18 cellular contexts compared by ENCODE assay signal in genomic region chrX:14228611-14229010, GRCh38.
"Had no signal": no experiment of that assay in that cellular context is flagged by ENCODE, and none has a peak within 500 bp of the region (broad histone marks: within the 10 kb centered on the region; RNA-seq: fewer than 3 reads in every experiment).

No MANE protein-coding gene starts in this region.

- DNase-seq: activated CD4-positive, alpha-beta memory T cell treated with anti-CD3 and anti-CD28 coated beads for 36 hours; activated CD4-positive, alpha-beta T cell treated with anti-CD3 and anti-CD28 coated beads for 4 hours; activated T-cell treated with anti-CD3 and anti-CD28 coated beads for 4 hours; caudate nucleus; effector memory CD8-positive, alpha-beta T cell; heart left ventricle; left ventricle myocardium inferior; nephron progenitor cell; nucleus accumbens; sigmoid colon; spleen; stimulated activated naive B cell treated with anti-CD40 and anti-IgM and Interleukin-4, amounts not matched to agents 10 μg/mL and 1 μg/mL and 100 μg/mL, for 72 hours; upper lobe of right lung had no signal

- H3K27ac ChIP-seq: epithelial cell of prostate, gastroesophageal sphincter, heart left ventricle, left ventricle myocardium inferior, sigmoid colon, spleen, upper lobe of right lung had no signal

- H3K4me3 ChIP-seq: gastroesophageal sphincter, heart left ventricle, left ventricle myocardium inferior, sigmoid colon, spleen, upper lobe of right lung had no signal

- H3K4me1 ChIP-seq: gastroesophageal sphincter, heart left ventricle, left ventricle myocardium inferior, sigmoid colon, spleen, upper lobe of right lung had no signal

- H3K4me1 Mint-ChIP-seq: nephron progenitor cell; stimulated activated naive B cell treated with anti-CD40 and anti-IgM and Interleukin-4, amounts not matched to agents 10 μg/mL and 1 μg/mL and 100 μg/mL, for 72 hours had no signal

- H3K9me3 Mint-ChIP-seq: activated T-helper 1 cell treated with anti-CD3 and anti-CD28 coated beads, Interleukin-12 subunit alpha, Interleukin-12 subunit beta, Interleukin-2, Interleukin-4 antibody, amounts not matched to agents 30 ng/mL and 10 ng/mL and 1 ng/mL, durations not matched to agents 14 hours and 24 hours and 36 hours had no signal

- ATAC-seq: effector memory CD8-positive, alpha-beta T cell; gastroesophageal sphincter; heart left ventricle; stimulated activated naive B cell treated with anti-CD40 and anti-IgM and Interleukin-4, amounts not matched to agents 10 μg/mL and 1 μg/mL and 100 μg/mL, for 72 hours; upper lobe of right lung; WTC11 had no signal

- H3K36me3 ChIP-seq: gastroesophageal sphincter, heart left ventricle, left ventricle myocardium inferior, sigmoid colon, spleen, upper lobe of right lung had no signal

- H3K4me3 Mint-ChIP-seq: activated CD4-positive, alpha-beta memory T cell treated with anti-CD3 and anti-CD28 coated beads for 36 hours; activated naive CD8-positive, alpha-beta T cell; activated T-helper 1 cell treated with anti-CD3 and anti-CD28 coated beads, Interleukin-12 subunit alpha, Interleukin-12 subunit beta, Interleukin-2, Interleukin-4 antibody, amounts not matched to agents 30 ng/mL and 10 ng/mL and 1 ng/mL, durations not matched to agents 14 hours and 24 hours and 36 hours; effector memory CD8-positive, alpha-beta T cell; nephron progenitor cell; stimulated activated naive B cell treated with anti-CD40 and anti-IgM and Interleukin-4, amounts not matched to agents 10 μg/mL and 1 μg/mL and 100 μg/mL, for 72 hours; WTC11 had no signal

- H3K36me3 Mint-ChIP-seq: activated CD4-positive, alpha-beta memory T cell treated with anti-CD3 and anti-CD28 coated beads for 36 hours; activated naive CD8-positive, alpha-beta T cell; stimulated activated naive B cell treated with anti-CD40 and anti-IgM and Interleukin-4, amounts not matched to agents 10 μg/mL and 1 μg/mL and 100 μg/mL, for 72 hours had no signal

- H3K27ac Mint-ChIP-seq: activated CD4-positive, alpha-beta memory T cell treated with anti-CD3 and anti-CD28 coated beads for 36 hours; activated naive CD8-positive, alpha-beta T cell; activated T-helper 1 cell treated with anti-CD3 and anti-CD28 coated beads, Interleukin-12 subunit alpha, Interleukin-12 subunit beta, Interleukin-2, Interleukin-4 antibody, amounts not matched to agents 30 ng/mL and 10 ng/mL and 1 ng/mL, durations not matched to agents 14 hours and 24 hours and 36 hours; effector memory CD8-positive, alpha-beta T cell; nephron progenitor cell; stimulated activated naive B cell treated with anti-CD40 and anti-IgM and Interleukin-4, amounts not matched to agents 10 μg/mL and 1 μg/mL and 100 μg/mL, for 72 hours; WTC11 had no signal

- H3K9me3 ChIP-seq: gastroesophageal sphincter, upper lobe of right lung had no signal

- H3K27me3 ChIP-seq: gastroesophageal sphincter, heart left ventricle, sigmoid colon, upper lobe of right lung had no signal

- H3K27me3 Mint-ChIP-seq: activated CD4-positive, alpha-beta memory T cell treated with anti-CD3 and anti-CD28 coated beads for 36 hours; activated naive CD8-positive, alpha-beta T cell; effector memory CD8-positive, alpha-beta T cell; stimulated activated naive B cell treated with anti-CD40 and anti-IgM and Interleukin-4, amounts not matched to agents 10 μg/mL and 1 μg/mL and 100 μg/mL, for 72 hours had no signal
